Comparison of ENCODE assay signal across 9 cellular contexts in genomic region chr11:78080084-78080817, GRCh38. TPM values are rescaled to one million over a fixed set of nuclear protein-coding genes. Genes with fewer than 3 reads are reported as not detected.
A peak's percentile ranks its signal among the peaks of the same experiment; 100 is the strongest.
DNase-seq lines count a peak whose midpoint lies in the region; FAIRE-seq and TF ChIP-seq lines count a peak whose summit lies in the region.
"Had no signal": no experiment of that assay in that cellular context is flagged by ENCODE, and none has a peak within 500 bp of the region (broad histone marks: within the 10 kb centered on the region; RNA-seq: fewer than 3 reads in every experiment).

No MANE protein-coding gene starts in this region.

- H3K4me3 ChIP-seq in DOHH2 (ENCODE audit: low read length) (peak overlapping the region; percentile 95), trophoblast cell (ENCODE audit: low read depth, low read length) (peak overlapping the region; percentile 81)

- peak overlapping the region; percentile 71 for H3K9ac ChIP-seq in trophoblast cell (ENCODE audit: low read length)

- H3K36me3 ChIP-seq in DOHH2 (ENCODE audit: control insufficient read depth, low read length) (peaks cover 16% of the 10 kb centered on the region), trophoblast cell (ENCODE audit: control insufficient read depth in 1 of 2, insufficient read depth in 2 of 2, low read length in 2 of 2) (peaks cover 4 to 6% of the 10 kb centered on the region in 2 experiments)

- H3K14ac ChIP-seq in trophoblast cell (ENCODE audit: low read length): peak overlapping the region; percentile 97

- H3K23ac ChIP-seq in trophoblast cell (ENCODE audit: low read length): no peak overlapping the region

- H2AK5ac ChIP-seq in trophoblast cell (ENCODE audit: low read length): no peak overlapping the region

- no CpG with 5 or more reads among the region's 23 CpGs for WGBS in trophoblast cell (ENCODE audit: extremely low coverage, insufficient coverage, insufficient read length)

- H3F3A ChIP-seq in DOHH2 (ENCODE audit: control insufficient read depth, insufficient read depth): no peaks in the 10 kb centered on the region

- H3K27me3 ChIP-seq in DOHH2 (ENCODE audit: control insufficient read depth, low read length) (no peaks in the 10 kb centered on the region), trophoblast cell (ENCODE audit: insufficient read depth, low read length) (no peaks in the 10 kb centered on the region)

- H4K8ac ChIP-seq in trophoblast cell (ENCODE audit: low read depth, low read length): peak overlapping the region; percentile 97

- peak overlapping the region; percentile 94 for H3K18ac ChIP-seq in trophoblast cell (ENCODE audit: low read length)

- H2BK5ac ChIP-seq in trophoblast cell (ENCODE audit: low read depth, low read length, poor library complexity): peak overlapping the region; percentile 95

- H3K79me2 ChIP-seq in DOHH2 (ENCODE audit: control insufficient read depth, low read length) (peaks cover 48% of the 10 kb centered on the region), trophoblast cell (ENCODE audit: control insufficient read depth, insufficient read depth, low read length, poor library complexity) (peaks cover 42% of the 10 kb centered on the region)

- peak overlapping the region; percentile 98 for H2BK120ac ChIP-seq in trophoblast cell (ENCODE audit: insufficient read depth, low read length, poor library complexity)

- H3K4ac ChIP-seq in trophoblast cell (ENCODE audit: low read depth, low read length): peak overlapping the region; percentile 53

- H3K27ac ChIP-seq in DOHH2 (ENCODE audit: low read depth, low read length) (no peak overlapping the region), epithelial cell of prostate (peak overlapping the region; percentile 58), trophoblast cell (ENCODE audit: low read depth, low read length) (peak overlapping the region; percentile 87)

- no peaks in the 10 kb centered on the region for H3K9me2 ChIP-seq in DOHH2 (replicated peaks; ENCODE audit: control insufficient read depth, low read length)

- H3K9me3 ChIP-seq in DOHH2 (ENCODE audit: control insufficient read depth, insufficient read depth, low read length) (0 out of 2 replicates have a peak, but pooled peaks cover 2% of the 10 kb centered on the region), trophoblast cell (ENCODE audit: insufficient read depth, low read depth, low read length) (no peaks in the 10 kb centered on the region)

- peak overlapping the region; percentile 37 for H2BK12ac ChIP-seq in trophoblast cell (ENCODE audit: low read length)

- peak overlapping the region; percentile 88 for H3K4me2 ChIP-seq in DOHH2 (ENCODE audit: low read length)
- H3K4me2 ChIP-seq in trophoblast cell (ENCODE audit: low read length): peak overlapping the region; percentile 73

- peak overlapping the region; percentile 89 for H4K12ac ChIP-seq in trophoblast cell (ENCODE audit: low read depth, low read length)

- DNase-seq in RPMI7951 (ENCODE audit: low read depth) (peak; percentile 22), epithelial cell of prostate (ENCODE audit: low read depth, low spot score) (no peak), trophoblast cell (no peak), Ammon's horn (ENCODE audit: low spot score) (no peak), NCI-H1694 treated with DMSO at 0.1 percent for 48 hours (lab: John Stamatoyannopoulos, UW) (no peak), H54 (ENCODE audit: insufficient read length, low spot score) (no peak), HuH-7 (ENCODE audit: low spot score) (no peak)

- no peak for TF ChIP-seq CTCF in DOHH2 (IDR thresholded peaks at IDR 0.05; ENCODE audit: low read depth, low read length, poor library complexity, severe bottlenecking)

- FAIRE-seq in H54 (lab: Jason Lieb, UNC): no peak

- H3K4me1 ChIP-seq in DOHH2 (ENCODE audit: control insufficient read depth, low read length): peaks cover 38% of the 10 kb centered on the region
- H3K4me1 ChIP-seq in trophoblast cell (ENCODE audit: control insufficient read depth in 1 of 2, insufficient read depth in 2 of 2, low read length in 2 of 2): peaks cover 15 to 30% of the 10 kb centered on the region in 2 experiments

- H4K91ac ChIP-seq in trophoblast cell (ENCODE audit: low read depth, low read length): peak overlapping the region; percentile 99

- no peak for TF ChIP-seq POLR2A in H54 (IDR thresholded peaks at IDR 0.05; ENCODE audit: low read depth, low read length)

- H2AFZ ChIP-seq in trophoblast cell (ENCODE audit: insufficient read depth, low read length, poor library complexity): peak overlapping the region; percentile 86

- H3K79me1 ChIP-seq in trophoblast cell (ENCODE audit: low read length): peaks cover 62% of the 10 kb centered on the region

- H4K20me1 ChIP-seq in DOHH2 (ENCODE audit: control insufficient read depth, insufficient read depth, low read depth, low read length): 0 out of 2 replicates have a peak, but pooled peaks cover 5% of the 10 kb centered on the region

RNA-seq across cellular contexts. Expression of gene NDUFC2, which starts 0.6 kb away (rescaled TPM):
- total RNA-seq in RPMI7951 (2014; rRNA removed; shearing (Covaris generic)): 320 and 392 TPM in 2 replicates
- 648 and 695 TPM in 2 replicates for polyA plus RNA-seq in trophoblast cell (2013)

RNA-seq across cellular contexts. Expression of gene THRSP, which starts 16.6 kb away (rescaled TPM):
- total RNA-seq in RPMI7951 (2014; rRNA removed; shearing (Covaris generic)): not detected in 2 replicates
- polyA plus RNA-seq in trophoblast cell (2013): 0.17 and 0.27 TPM in 2 replicates
- total RNA-seq: glomerular endothelial cell had no signal

RNA-seq across cellular contexts. Expression of gene KCTD14, which starts 57.2 kb away (rescaled TPM):
- total RNA-seq in RPMI7951 (2014; rRNA removed; shearing (Covaris generic)): 7.1 TPM in 2 replicates
- polyA plus RNA-seq in trophoblast cell (2013): 44.7 and 47.8 TPM in 2 replicates

RNA-seq across cellular contexts. Expression of gene ALG8, which starts 59.2 kb away (rescaled TPM):
- total RNA-seq in RPMI7951 (2014; rRNA removed; shearing (Covaris generic)): 87.5 and 115 TPM in 2 replicates
- polyA plus RNA-seq in trophoblast cell (2013): 76.1 and 82.0 TPM in 2 replicates
